1 cellular context compared by ENCODE assay signal in genomic region chr1:84690397-84691138, GRCh38.
TF ChIP-seq lines count a peak whose summit lies in the region.

Gene SSX2IP (minus strand): TSS chr1:84690461. CDS start chr1:84671219, 19,242 bp downstream.

TF ChIP-seq in HEK293, 187 proteins besides CTCF, POLR2A, EP300 and RAD21 (continued from another document and continues in another):
- TF ChIP-seq PRDM10 (tag by site-specific recombination; IDR thresholded peaks at IDR 0.05) (peak; percentile 24), ZNF362 (tag by site-specific recombination; IDR thresholded peaks at IDR 0.05) (peak; percentile 97), GLIS2 (tag by site-specific recombination; IDR thresholded peaks at IDR 0.05) (peak; percentile 17; the same call in 1 of the 2 replicates), ZNF302 (tag by site-specific recombination; IDR thresholded peaks at IDR 0.05; ENCODE audit: low read depth) (no peak), ZNF175 (tag by site-specific recombination; IDR thresholded peaks at IDR 0.05) (no peak), ZNF776 (tag by site-specific recombination; IDR thresholded peaks at IDR 0.05; ENCODE audit: borderline replicate concordance) (no peak), ZNF202 (tag by site-specific recombination; IDR thresholded peaks at IDR 0.05; ENCODE audit: borderline replicate concordance) (no peak), PRDM1 (tag by site-specific recombination; IDR thresholded peaks at IDR 0.05) (no peak), INSM2 (tag by site-specific recombination; IDR thresholded peaks at IDR 0.05) (0 out of 2 replicates have a peak, but pooled peaks have one; percentile 44), TCF7L2 (IDR thresholded peaks at IDR 0.05; ENCODE audit: borderline replicate concordance, low read depth, low read length) (no peak), ZNF19 (tag by site-specific recombination; IDR thresholded peaks at IDR 0.05; ENCODE audit: low read depth) (no peak), ZNF398 (tag by site-specific recombination; IDR thresholded peaks at IDR 0.05) (no peak), KLF7 (tag by site-specific recombination; IDR thresholded peaks at IDR 0.05; ENCODE audit: borderline replicate concordance) (0 out of 2 replicates have a peak, but pooled peaks have one; percentile 44), ZNF768 (tag by site-specific recombination; IDR thresholded peaks at IDR 0.05) (no peak), HOXD13 (CRISPR knock-in tag; IDR thresholded peaks at IDR 0.05; ENCODE audit: borderline replicate concordance) (no peak), ZSCAN18 (tag by site-specific recombination; IDR thresholded peaks at IDR 0.05) (no peak), ZNF571 (tag by site-specific recombination; IDR thresholded peaks at IDR 0.05) (no peak), ZNF580 (tag by site-specific recombination; IDR thresholded peaks at IDR 0.05) (peak; percentile 82), ZNF48 (tag by site-specific recombination; IDR thresholded peaks at IDR 0.05) (no peak), KLF1 (tag by site-specific recombination; IDR thresholded peaks at IDR 0.05) (peak; percentile 75), KLF16 (tag by site-specific recombination; IDR thresholded peaks at IDR 0.05) (peak; percentile 74; the same call in 1 of the 2 replicates), ZBTB48 (tag by site-specific recombination; IDR thresholded peaks at IDR 0.05) (no peak), IKZF3 (tag by site-specific recombination; IDR thresholded peaks at IDR 0.05) (peak; percentile 78), ZNF366 (tag by site-specific recombination; conservative IDR thresholded peaks at IDR 0.05) (peak; percentile 98), ZNF692 (tag by site-specific recombination; IDR thresholded peaks at IDR 0.05) (peak; percentile 48), ZSCAN23 (tag by site-specific recombination; IDR thresholded peaks at IDR 0.05) (no peak), SP7 (tag by site-specific recombination; IDR thresholded peaks at IDR 0.05) (peak; percentile 74), ZBTB20 (tag by site-specific recombination; IDR thresholded peaks at IDR 0.05) (peak; percentile 97), ZBTB7A (tag by site-specific recombination; IDR thresholded peaks at IDR 0.05; ENCODE audit: low read depth) (no peak), ZFP41 (tag by site-specific recombination; IDR thresholded peaks at IDR 0.05; ENCODE audit: borderline replicate concordance) (no peak), ZNF214 (tag by site-specific recombination; IDR thresholded peaks at IDR 0.05; ENCODE audit: borderline replicate concordance) (no peak), FEZF1 (tag by site-specific recombination; IDR thresholded peaks at IDR 0.05) (no peak), PRDM4 (tag by site-specific recombination; IDR thresholded peaks at IDR 0.05) (peak; percentile 30; the same call in 1 of the 2 replicates), ZBTB49 (tag by site-specific recombination; IDR thresholded peaks at IDR 0.05; ENCODE audit: low read depth) (no peak), MZF1 (tag by site-specific recombination; IDR thresholded peaks at IDR 0.05; ENCODE audit: borderline replicate concordance) (0 out of 2 replicates have a peak, but pooled peaks have one; percentile 16), ZNF585B (tag by site-specific recombination; IDR thresholded peaks at IDR 0.05) (no peak), ZNF248 (tag by site-specific recombination; IDR thresholded peaks at IDR 0.05) (no peak), KLF9 (tag by site-specific recombination; IDR thresholded peaks at IDR 0.05; ENCODE audit: low read depth) (peak; percentile 92), MEIS1 (CRISPR knock-in tag; IDR thresholded peaks at IDR 0.05; ENCODE audit: borderline replicate concordance) (no peak), EGR2 (tag by site-specific recombination; IDR thresholded peaks at IDR 0.05; ENCODE audit: low read depth) (no peak), ZNF24 (tag by site-specific recombination; IDR thresholded peaks at IDR 0.05) (0 out of 2 replicates have a peak, but pooled peaks have one; percentile 47), GLIS1 (tag by site-specific recombination; IDR thresholded peaks at IDR 0.05) (peak; percentile 44), ZNF660 (tag by site-specific recombination; IDR thresholded peaks at IDR 0.05) (peak; percentile 85), ZNF335 (tag by site-specific recombination; conservative IDR thresholded peaks at IDR 0.05) (peak; percentile 83), ZFP37 (tag by site-specific recombination; IDR thresholded peaks at IDR 0.05) (peak; percentile 60; the same call in 1 of the 2 replicates), ZNF239 (tag by site-specific recombination; IDR thresholded peaks at IDR 0.05) (no peak), GLI4 (tag by site-specific recombination; IDR thresholded peaks at IDR 0.05) (no peak), ZNF10 (tag by site-specific recombination; IDR thresholded peaks at IDR 0.05) (peak; percentile 30; the same call in 1 of the 2 replicates), ZNF600 (tag by site-specific recombination; IDR thresholded peaks at IDR 0.05) (peak; percentile 32), GFI1B (tag by site-specific recombination; IDR thresholded peaks at IDR 0.05) (no peak)
